Comparison of ENCODE assay signal across 8 cellular contexts in the genomic region with DNA sequence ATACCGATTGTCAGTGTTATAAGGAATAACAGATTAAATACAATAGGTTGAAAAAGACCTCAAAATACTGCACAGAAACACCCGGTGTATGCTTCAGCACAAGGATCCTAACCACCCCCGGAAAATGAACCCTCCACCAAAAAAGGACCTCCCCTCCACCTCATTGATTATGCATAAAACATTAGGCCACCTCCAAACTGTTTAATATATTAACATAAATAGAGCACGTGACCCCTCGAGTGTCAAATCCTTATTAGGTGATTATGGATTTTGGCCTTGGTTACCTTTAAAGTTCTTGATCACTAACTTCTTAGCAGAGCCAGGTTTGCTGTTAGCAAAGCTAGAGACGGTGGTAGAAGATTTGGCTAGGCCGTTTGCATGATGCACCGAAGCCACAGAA. TPM values are rescaled to one million over a fixed set of nuclear protein-coding genes. Genes with fewer than 3 reads are reported as not detected.
DNase-seq lines count a peak whose midpoint lies in the region; ATAC-seq and TF ChIP-seq lines count a peak whose summit lies in the region.

No MANE protein-coding gene starts in this region.

- TF ChIP-seq RAD21 in Ishikawa (IDR thresholded peaks at IDR 0.05; ENCODE audit: low read depth): no peak

- H3K4me3 ChIP-seq in iPS-18c (ENCODE audit: insufficient read depth, low read depth, low read length): peak overlapping the region; percentile 68

- peaks cover 5% of the 10 kb centered on the region for H3K36me3 Mint-ChIP-seq in activated T-helper 1 cell treated with anti-CD3 and anti-CD28 coated beads, Interleukin-12 subunit alpha, Interleukin-12 subunit beta, Interleukin-2, Interleukin-4 antibody, amounts not matched to agents 30 ng/mL and 10 ng/mL and 1 ng/mL, durations not matched to agents 14 hours and 24 hours and 36 hours (ENCODE audit: low read depth)

- no peak for ATAC-seq in HG03442 (IDR thresholded peaks at IDR 0.05; ENCODE audit: unreplicated experiment)

- peaks cover 4% of the 10 kb centered on the region for H3K9me3 ChIP-seq in iPS-18c (ENCODE audit: control insufficient read depth, insufficient read depth, low read length)

- peak; percentile 41 for DNase-seq in DMS153 (lab: John Stamatoyannopoulos, UW)
- DNase-seq in activated T-helper 1 cell treated with anti-CD3 and anti-CD28 coated beads, Interleukin-12 subunit alpha, Interleukin-12 subunit beta, Interleukin-2, Interleukin-4 antibody, amounts not matched to agents 30 ng/mL and 10 ng/mL and 1 ng/mL, durations not matched to agents 14 hours and 24 hours and 36 hours (ENCODE audit: low spot score): no peak
- no peak for DNase-seq in substantia nigra (lab: John Stamatoyannopoulos, UW)
- DNase-seq in GF-D8 (lab: John Stamatoyannopoulos, UW): no peak
- DNase-seq in retina: no peak

- no peaks in the 10 kb centered on the region for H3K27me3 Mint-ChIP-seq in activated T-helper 1 cell treated with anti-CD3 and anti-CD28 coated beads, Interleukin-12 subunit alpha, Interleukin-12 subunit beta, Interleukin-2, Interleukin-4 antibody, amounts not matched to agents 30 ng/mL and 10 ng/mL and 1 ng/mL, durations not matched to agents 14 hours and 24 hours and 36 hours (ENCODE audit: insufficient read depth)

- H3K4me1 Mint-ChIP-seq in activated T-helper 1 cell treated with anti-CD3 and anti-CD28 coated beads, Interleukin-12 subunit alpha, Interleukin-12 subunit beta, Interleukin-2, Interleukin-4 antibody, amounts not matched to agents 30 ng/mL and 10 ng/mL and 1 ng/mL, durations not matched to agents 14 hours and 24 hours and 36 hours (ENCODE audit: low read depth): peaks cover 31% of the 10 kb centered on the region

- no peak for TF ChIP-seq EP300 in Ishikawa (IDR thresholded peaks at IDR 0.05; ENCODE audit: borderline replicate concordance)

- peak overlapping the region; percentile 97 for H3K27ac Mint-ChIP-seq in activated T-helper 1 cell treated with anti-CD3 and anti-CD28 coated beads, Interleukin-12 subunit alpha, Interleukin-12 subunit beta, Interleukin-2, Interleukin-4 antibody, amounts not matched to agents 30 ng/mL and 10 ng/mL and 1 ng/mL, durations not matched to agents 14 hours and 24 hours and 36 hours

- peak overlapping the region; percentile 99 for H3K27ac ChIP-seq in substantia nigra (ENCODE audit: low read depth, low read length, poor library complexity, severe bottlenecking)

- peak overlapping the region; percentile 99 for H3K4me3 Mint-ChIP-seq in activated T-helper 1 cell treated with anti-CD3 and anti-CD28 coated beads, Interleukin-12 subunit alpha, Interleukin-12 subunit beta, Interleukin-2, Interleukin-4 antibody, amounts not matched to agents 30 ng/mL and 10 ng/mL and 1 ng/mL, durations not matched to agents 14 hours and 24 hours and 36 hours

- intact Hi-C loops in activated T-helper 1 cell treated with anti-CD3 and anti-CD28 coated beads, Interleukin-12 subunit alpha, Interleukin-12 subunit beta, Interleukin-2, Interleukin-4 antibody, amounts not matched to agents 30 ng/mL and 10 ng/mL and 1 ng/mL, durations not matched to agents 14 hours and 24 hours and 36 hours (cut with micrococcal nuclease): loop anchor here (2.0 to 5.0 kb wide), 5 partner anchors 193 to 748 kb away; a partner anchor contains a TSS

- no peaks in the 10 kb centered on the region for H3K9me3 Mint-ChIP-seq in activated T-helper 1 cell treated with anti-CD3 and anti-CD28 coated beads, Interleukin-12 subunit alpha, Interleukin-12 subunit beta, Interleukin-2, Interleukin-4 antibody, amounts not matched to agents 30 ng/mL and 10 ng/mL and 1 ng/mL, durations not matched to agents 14 hours and 24 hours and 36 hours

TF ChIP-seq in Ishikawa, 13 proteins besides CTCF, POLR2A, EP300 and RAD21:
- no peak for TF ChIP-seq CEBPB (IDR thresholded peaks at IDR 0.05)
- TF ChIP-seq, protein P1, sequence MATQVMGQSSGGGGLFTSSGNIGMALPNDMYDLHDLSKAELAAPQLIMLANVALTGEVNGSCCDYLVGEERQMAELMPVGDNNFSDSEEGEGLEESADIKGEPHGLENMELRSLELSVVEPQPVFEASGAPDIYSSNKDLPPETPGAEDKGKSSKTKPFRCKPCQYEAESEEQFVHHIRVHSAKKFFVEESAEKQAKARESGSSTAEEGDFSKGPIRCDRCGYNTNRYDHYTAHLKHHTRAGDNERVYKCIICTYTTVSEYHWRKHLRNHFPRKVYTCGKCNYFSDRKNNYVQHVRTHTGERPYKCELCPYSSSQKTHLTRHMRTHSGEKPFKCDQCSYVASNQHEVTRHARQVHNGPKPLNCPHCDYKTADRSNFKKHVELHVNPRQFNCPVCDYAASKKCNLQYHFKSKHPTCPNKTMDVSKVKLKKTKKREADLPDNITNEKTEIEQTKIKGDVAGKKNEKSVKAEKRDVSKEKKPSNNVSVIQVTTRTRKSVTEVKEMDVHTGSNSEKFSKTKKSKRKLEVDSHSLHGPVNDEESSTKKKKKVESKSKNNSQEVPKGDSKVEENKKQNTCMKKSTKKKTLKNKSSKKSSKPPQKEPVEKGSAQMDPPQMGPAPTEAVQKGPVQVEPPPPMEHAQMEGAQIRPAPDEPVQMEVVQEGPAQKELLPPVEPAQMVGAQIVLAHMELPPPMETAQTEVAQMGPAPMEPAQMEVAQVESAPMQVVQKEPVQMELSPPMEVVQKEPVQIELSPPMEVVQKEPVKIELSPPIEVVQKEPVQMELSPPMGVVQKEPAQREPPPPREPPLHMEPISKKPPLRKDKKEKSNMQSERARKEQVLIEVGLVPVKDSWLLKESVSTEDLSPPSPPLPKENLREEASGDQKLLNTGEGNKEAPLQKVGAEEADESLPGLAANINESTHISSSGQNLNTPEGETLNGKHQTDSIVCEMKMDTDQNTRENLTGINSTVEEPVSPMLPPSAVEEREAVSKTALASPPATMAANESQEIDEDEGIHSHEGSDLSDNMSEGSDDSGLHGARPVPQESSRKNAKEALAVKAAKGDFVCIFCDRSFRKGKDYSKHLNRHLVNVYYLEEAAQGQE (IDR thresholded peaks at IDR 0.05; ENCODE audit: low read depth): no peak
- no peak for TF ChIP-seq TCF12 (IDR thresholded peaks at IDR 0.05; ENCODE audit: low read depth)
- TF ChIP-seq TEAD4 (IDR thresholded peaks at IDR 0.05): no peak
- no peak for TF ChIP-seq CREB1 (IDR thresholded peaks at IDR 0.05; ENCODE audit: low read depth)
- TF ChIP-seq YY1 (IDR thresholded peaks at IDR 0.05; ENCODE audit: low read depth): no peak
- TF ChIP-seq, protein P2, sequence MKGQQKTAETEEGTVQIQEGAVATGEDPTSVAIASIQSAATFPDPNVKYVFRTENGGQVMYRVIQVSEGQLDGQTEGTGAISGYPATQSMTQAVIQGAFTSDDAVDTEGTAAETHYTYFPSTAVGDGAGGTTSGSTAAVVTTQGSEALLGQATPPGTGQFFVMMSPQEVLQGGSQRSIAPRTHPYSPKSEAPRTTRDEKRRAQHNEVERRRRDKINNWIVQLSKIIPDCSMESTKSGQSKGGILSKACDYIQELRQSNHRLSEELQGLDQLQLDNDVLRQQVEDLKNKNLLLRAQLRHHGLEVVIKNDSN (IDR thresholded peaks at IDR 0.05): peak; percentile 79

RNA-seq across cellular contexts. Expression of a gene that starts 1.0 kb away (rescaled TPM):
- total RNA-seq in activated T-helper 1 cell treated with anti-CD3 and anti-CD28 coated beads, Interleukin-12 subunit alpha, Interleukin-12 subunit beta, Interleukin-2, Interleukin-4 antibody, amounts not matched to agents 30 ng/mL and 10 ng/mL and 1 ng/mL, durations not matched to agents 14 hours and 24 hours and 36 hours: 25.2 and 26.5 TPM in 2 replicates

RNA-seq across cellular contexts. Expression of a gene that starts 44.1 kb away (rescaled TPM):
- 67.3 and 70.1 TPM in 2 replicates for total RNA-seq in activated T-helper 1 cell treated with anti-CD3 and anti-CD28 coated beads, Interleukin-12 subunit alpha, Interleukin-12 subunit beta, Interleukin-2, Interleukin-4 antibody, amounts not matched to agents 30 ng/mL and 10 ng/mL and 1 ng/mL, durations not matched to agents 14 hours and 24 hours and 36 hours
